In genomic region chr1:68220420-68220819, GRCh38 we compare ENCODE assay signal across 20 cellular contexts. TPM values are rescaled to one million over a fixed set of nuclear protein-coding genes. Genes with fewer than 3 reads are reported as not detected.
DNase-seq lines count a peak whose midpoint lies in the region; ATAC-seq, FAIRE-seq and TF ChIP-seq lines count a peak whose summit lies in the region.
"Had no signal": no experiment of that assay in that cellular context is flagged by ENCODE, and none has a peak within 500 bp of the region (broad histone marks: within the 10 kb centered on the region; RNA-seq: fewer than 3 reads in every experiment).

No MANE protein-coding gene starts in this region.

- peaks cover 36% of the 10 kb centered on the region for H3K4me1 Mint-ChIP-seq in astrocyte (ENCODE audit: low read depth, unreplicated experiment)
- peaks cover 53% of the 10 kb centered on the region for H3K4me1 Mint-ChIP-seq in mesothelial cell of epicardium

- H3K4me3 Mint-ChIP-seq in astrocyte (ENCODE audit: unreplicated experiment) (no peak overlapping the region), mesothelial cell of epicardium (no peak overlapping the region)
- H3K4me3 Mint-ChIP-seq: CD4-positive, alpha-beta T cell; H9 had no signal

- H4K20me1 ChIP-seq in astrocyte (ENCODE audit: insufficient read depth, low read length): peaks cover 73% of the 10 kb centered on the region
- H4K20me1 ChIP-seq: BLaER1 had no signal

- FAIRE-seq in astrocyte (lab: Jason Lieb, UNC) (no peak), GM12891 (lab: Jason Lieb, UNC) (no peak)

- TF ChIP-seq CTCF in astrocyte (IDR thresholded peaks at IDR 0.05; ENCODE audit: insufficient read depth, low read depth, low read length) (no peak), mesothelial cell of epicardium (IDR thresholded peaks at IDR 0.05; ENCODE audit: unreplicated experiment) (no peak)

- no peak overlapping the region for H3K4me3 ChIP-seq in astrocyte (ENCODE audit: insufficient read depth, low read depth, low read length)
- H3K4me3 ChIP-seq: BLaER1, GM23248 had no signal

- H3K27ac Mint-ChIP-seq in astrocyte (ENCODE audit: unreplicated experiment) (peak overlapping the region; percentile 3), mesothelial cell of epicardium (peak overlapping the region; percentile 95)
- H3K27ac Mint-ChIP-seq: CD4-positive, alpha-beta T cell; H9 had no signal

- H3K9me3 Mint-ChIP-seq in astrocyte (ENCODE audit: unreplicated experiment): no peaks in the 10 kb centered on the region
- no peaks in the 10 kb centered on the region for H3K9me3 Mint-ChIP-seq in mesothelial cell of epicardium
- H3K9me3 Mint-ChIP-seq: CD4-positive, alpha-beta T cell; H9 had no signal

- no peaks in the 10 kb centered on the region for H3K9me3 ChIP-seq in astrocyte (ENCODE audit: insufficient read depth, low read depth, low read length)
- H3K9me3 ChIP-seq: BLaER1 had no signal

- no peaks in the 10 kb centered on the region for H3K36me3 ChIP-seq in astrocyte (ENCODE audit: insufficient read depth, low read length)
- H3K36me3 ChIP-seq: BLaER1 had no signal

- H3K9ac ChIP-seq in astrocyte (ENCODE audit: low read length): no peak overlapping the region
- H3K9ac ChIP-seq: BLaER1, GM23248 had no signal

- H3K79me2 ChIP-seq in astrocyte (ENCODE audit: insufficient read depth, low read length): peaks cover 93% of the 10 kb centered on the region

- TF ChIP-seq POLR2A in GM12891 (IDR thresholded peaks at IDR 0.05; ENCODE audit: low read depth, low read length): no peak

- H3K36me3 Mint-ChIP-seq in astrocyte (ENCODE audit: low read depth, unreplicated experiment) (peaks cover 2% of the 10 kb centered on the region), mesothelial cell of epicardium (no peaks in the 10 kb centered on the region)

- ATAC-seq in HG02970 (IDR thresholded peaks at IDR 0.05; ENCODE audit: low FRiP score, unreplicated experiment): no peak

- H3K27me3 ChIP-seq in astrocyte (ENCODE audit: insufficient read depth, low read length): no peaks in the 10 kb centered on the region
- H3K27me3 ChIP-seq: BLaER1 had no signal

- no peaks in the 10 kb centered on the region for H3K27me3 Mint-ChIP-seq in astrocyte (ENCODE audit: low read depth, unreplicated experiment)
- H3K27me3 Mint-ChIP-seq in mesothelial cell of epicardium (ENCODE audit: low read depth): no peaks in the 10 kb centered on the region

- no peak overlapping the region for H3K4me2 ChIP-seq in astrocyte (ENCODE audit: low read length)
- H3K4me2 ChIP-seq: BLaER1 had no signal

- no peak overlapping the region for H2AFZ ChIP-seq in astrocyte (ENCODE audit: low read depth, low read length)
- H2AFZ ChIP-seq: GM23248 had no signal

- H3K27ac ChIP-seq in astrocyte (ENCODE audit: low read depth, low read length) (no peak overlapping the region), epithelial cell of prostate (peak overlapping the region; percentile 87)
- H3K27ac ChIP-seq: BLaER1, GM23248 had no signal

- H3K4me1 ChIP-seq in astrocyte (ENCODE audit: insufficient read depth, low read length): peaks cover 30% of the 10 kb centered on the region
- H3K4me1 ChIP-seq: BLaER1 had no signal

- DNase-seq in astrocyte (ENCODE audit: low read depth): no peak
- no peak for DNase-seq in epithelial cell of prostate (ENCODE audit: low read depth, low spot score)
- DNase-seq in mesothelial cell of epicardium (ENCODE audit: low spot score in 2 of 2, unreplicated experiment in 2 of 2): no peak
- DNase-seq in GM12891 (ENCODE audit: insufficient read length, low spot score): no peak
- DNase-seq in HUDEP-2 (lab: John Stamatoyannopoulos, UW; ENCODE audit: unreplicated experiment in 76 of 76): no peak
- DNase-seq in A172 (ENCODE audit: low spot score): no peak
- DNase-seq: ACHN; CD4-positive, alpha-beta T cell; COR-L47; DMS79; GM23248; H9; Karpas-422; NCI-H1417 treated with DMSO at 0.1 percent for 48 hours; NCI-H187; NCI-H446 treated with DMSO at 0.1 percent for 48 hours; NCI-H526 treated with DMSO at 0.1 percent for 48 hours; Right ventricle myocardium superior had no signal

TF ChIP-seq in GM12891, 5 proteins besides CTCF, POLR2A, EP300 and RAD21:
- TF ChIP-seq POLR2AphosphoS5 (IDR thresholded peaks at IDR 0.05; ENCODE audit: low read depth, low read length) (no peak), SPI1 (IDR thresholded peaks at IDR 0.05; ENCODE audit: low read depth, low read length) (no peak), POU2F2 (IDR thresholded peaks at IDR 0.05; ENCODE audit: low read depth, low read length) (no peak), TAF1 (IDR thresholded peaks at IDR 0.05; ENCODE audit: low read depth, low read length) (no peak), PAX5 (IDR thresholded peaks at IDR 0.05; ENCODE audit: insufficient read depth, low read length, severe bottlenecking) (no peak)
TF ChIP-seq in GM12891: peak in this region for 0.

RNA-seq across cellular contexts. Expression of gene WLS, which starts 11.9 kb away (rescaled TPM):
- total RNA-seq in astrocyte (171 and 187 TPM in 2 replicates), mesothelial cell of epicardium (203 to 225 TPM (median 217 TPM) in 3 replicates)
- 0.09 TPM for polyA plus RNA-seq in GM12891 (2012; ENCODE audit: low read depth, missing spikeins)
- total RNA-seq in A172 (2014; rRNA removed; shearing (Covaris generic)): 32.3 and 49.4 TPM in 2 replicates
